In the genomic region with DNA sequence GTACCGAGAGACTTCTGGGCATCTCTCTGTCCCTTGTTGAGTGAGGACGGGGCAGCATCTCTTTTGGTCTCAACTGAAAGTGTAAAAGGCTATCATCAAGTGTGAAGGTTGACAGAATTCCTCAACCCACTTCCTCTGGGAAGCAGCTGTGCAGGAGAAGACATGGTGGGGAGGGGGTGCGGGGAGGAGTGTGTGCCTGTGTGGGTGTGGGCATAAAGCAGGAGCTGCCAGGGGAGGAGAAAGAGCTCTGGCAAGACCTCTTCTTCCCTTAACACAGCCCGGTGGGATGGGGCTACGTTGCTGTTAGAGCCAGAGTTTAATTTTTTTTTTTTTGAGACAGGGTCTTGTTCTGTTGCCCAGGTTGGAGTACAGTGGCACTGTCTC, we compare ENCODE assay signal across 1 cellular context.
TF ChIP-seq lines count a peak whose summit lies in the region.

No MANE protein-coding gene starts in this region.

TF ChIP-seq in H1, 55 proteins besides CTCF, POLR2A, EP300 and RAD21:
- no peak for TF ChIP-seq RFX5 (IDR thresholded peaks at IDR 0.05; ENCODE audit: borderline replicate concordance, low read depth, low read length)
